29 cellular contexts compared by ENCODE assay signal in the genomic region with DNA sequence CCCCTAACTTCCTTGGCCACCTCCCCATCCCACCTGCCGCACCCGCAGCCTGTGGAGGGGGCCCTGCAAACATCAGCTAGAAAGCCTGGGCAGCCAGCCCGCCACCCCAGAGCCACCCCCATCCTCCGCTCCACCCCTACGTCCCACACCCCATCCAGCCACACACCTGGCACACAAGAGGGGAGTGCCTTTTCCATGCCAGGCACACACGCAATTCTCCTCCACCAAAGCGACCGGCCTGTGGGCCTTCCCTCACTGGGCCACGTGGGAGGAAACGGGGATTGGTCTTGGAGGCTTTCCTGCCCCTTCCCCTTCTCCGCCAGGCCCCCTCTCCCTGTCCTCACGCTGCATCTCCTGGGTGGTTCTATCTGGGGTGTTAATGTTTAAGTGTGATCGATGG.
"Had no signal": no experiment of that assay in that cellular context is flagged by ENCODE, and none has a peak within 500 bp of the region (broad histone marks: within the 10 kb centered on the region; RNA-seq: fewer than 3 reads in every experiment).

No MANE protein-coding gene starts in this region.

- H3K9me3 Mint-ChIP-seq: activated CD4-positive, alpha-beta memory T cell treated with anti-CD3 and anti-CD28 coated beads for 36 hours; activated CD4-positive, alpha-beta T cell treated with anti-CD3 and anti-CD28 coated beads, Interleukin-2, amount 10 ng/mL, durations not matched to agents 24 days and 14 days; activated naive CD4-positive, alpha-beta T cell treated with anti-CD3 and anti-CD28 coated beads, Interleukin-2, amount 10 ng/mL, durations not matched to agents 7 days and 5 days; activated naive CD4-positive, alpha-beta T cell treated with anti-CD3 and anti-CD28 coated beads, Interleukin-2, amount 50 U/mL, for 72 hours; activated naive CD8-positive, alpha-beta T cell treated with anti-CD3 and anti-CD28 coated beads, Interleukin-2, amount 10 ng/mL, durations not matched to agents 7 days and 5 days; activated T-cell treated with anti-CD3 and anti-CD28 coated beads, Interleukin-2, amount 50 U/mL, for 72 hours; effector memory CD8-positive, alpha-beta T cell; T-helper 2 cell treated with Interferon-gamma antibody and Interleukin-4, amounts not matched to agents 5 μg/mL and 100 μg/mL, for 36 hours had no signal

- H3K4me3 Mint-ChIP-seq: activated B cell treated with CpG ODN at 0.5 μM for 24 hours; activated CD4-positive, alpha-beta memory T cell treated with anti-CD3 and anti-CD28 coated beads for 36 hours; activated CD4-positive, alpha-beta T cell treated with anti-CD3 and anti-CD28 coated beads for 36 hours; activated CD4-positive, alpha-beta T cell treated with anti-CD3 and anti-CD28 coated beads, Interleukin-2, amount 10 ng/mL, durations not matched to agents 24 days and 14 days; activated CD8-positive, alpha-beta memory T cell treated with anti-CD3 and anti-CD28 coated beads, Interleukin-2, amount 10 ng/mL, durations not matched to agents 7 days and 5 days; activated CD8-positive, alpha-beta T cell treated with anti-CD3 and anti-CD28 coated beads, Interleukin-2, amount 10 ng/mL, durations not matched to agents 7 days and 5 days; activated naive CD4-positive, alpha-beta T cell treated with anti-CD3 and anti-CD28 coated beads, Interleukin-2, amount 10 ng/mL, durations not matched to agents 7 days and 5 days; activated naive CD8-positive, alpha-beta T cell treated with anti-CD3 and anti-CD28 coated beads, Interleukin-2, amount 10 ng/mL, durations not matched to agents 7 days and 5 days; activated T-cell treated with anti-CD3 and anti-CD28 coated beads, Interleukin-2, amount 50 U/mL, for 72 hours; effector memory CD8-positive, alpha-beta T cell; T-helper 17 cell; T-helper 2 cell treated with Interferon-gamma antibody and Interleukin-4, amounts not matched to agents 5 μg/mL and 100 μg/mL, for 36 hours had no signal

- H3K36me3 Mint-ChIP-seq: activated CD4-positive, alpha-beta memory T cell treated with anti-CD3 and anti-CD28 coated beads for 36 hours; activated CD8-positive, alpha-beta memory T cell treated with anti-CD3 and anti-CD28 coated beads, Interleukin-2, amount 10 ng/mL, durations not matched to agents 7 days and 5 days; activated naive CD4-positive, alpha-beta T cell treated with anti-CD3 and anti-CD28 coated beads, Interleukin-2, amount 10 ng/mL, durations not matched to agents 7 days and 5 days; activated naive CD4-positive, alpha-beta T cell treated with anti-CD3 and anti-CD28 coated beads, Interleukin-2, amount 50 U/mL, for 72 hours; activated naive CD8-positive, alpha-beta T cell treated with anti-CD3 and anti-CD28 coated beads, Interleukin-2, amount 10 ng/mL, durations not matched to agents 7 days and 5 days had no signal

- H3K27ac ChIP-seq: brain microvascular endothelial cell, epithelial cell of prostate, esophagus squamous epithelium, gastroesophageal sphincter, WERI-Rb-1 had no signal

- H3K27ac Mint-ChIP-seq: activated B cell treated with CpG ODN at 0.5 μM for 24 hours; activated CD4-positive, alpha-beta memory T cell treated with anti-CD3 and anti-CD28 coated beads for 36 hours; activated CD4-positive, alpha-beta T cell treated with anti-CD3 and anti-CD28 coated beads, Interleukin-2, amount 10 ng/mL, durations not matched to agents 24 days and 14 days; activated CD8-positive, alpha-beta memory T cell treated with anti-CD3 and anti-CD28 coated beads, Interleukin-2, amount 10 ng/mL, durations not matched to agents 7 days and 5 days; activated CD8-positive, alpha-beta T cell treated with anti-CD3 and anti-CD28 coated beads, Interleukin-2, amount 10 ng/mL, durations not matched to agents 7 days and 5 days; activated naive CD4-positive, alpha-beta T cell treated with anti-CD3 and anti-CD28 coated beads, Interleukin-2, amount 10 ng/mL, durations not matched to agents 7 days and 5 days; activated naive CD4-positive, alpha-beta T cell treated with anti-CD3 and anti-CD28 coated beads, Interleukin-2, amount 50 U/mL, for 72 hours; activated naive CD8-positive, alpha-beta T cell treated with anti-CD3 and anti-CD28 coated beads, Interleukin-2, amount 10 ng/mL, durations not matched to agents 7 days and 5 days; activated T-cell treated with anti-CD3 and anti-CD28 coated beads, Interleukin-2, amount 50 U/mL, for 72 hours; effector memory CD8-positive, alpha-beta T cell; T-helper 17 cell; T-helper 2 cell treated with Interferon-gamma antibody and Interleukin-4, amounts not matched to agents 5 μg/mL and 100 μg/mL, for 36 hours had no signal

- H3K36me3 ChIP-seq: brain microvascular endothelial cell, esophagus squamous epithelium, gastroesophageal sphincter, WERI-Rb-1 had no signal

- H3K9me3 ChIP-seq: esophagus squamous epithelium, gastroesophageal sphincter had no signal

- H3K4me1 ChIP-seq: esophagus squamous epithelium had no signal

- H3K4me1 Mint-ChIP-seq: activated CD4-positive, alpha-beta T cell treated with anti-CD3 and anti-CD28 coated beads for 36 hours; activated CD4-positive, alpha-beta T cell treated with anti-CD3 and anti-CD28 coated beads, Interleukin-2, amount 10 ng/mL, durations not matched to agents 24 days and 14 days; activated CD8-positive, alpha-beta memory T cell treated with anti-CD3 and anti-CD28 coated beads, Interleukin-2, amount 10 ng/mL, durations not matched to agents 7 days and 5 days; activated naive CD4-positive, alpha-beta T cell treated with anti-CD3 and anti-CD28 coated beads, Interleukin-2, amount 10 ng/mL, durations not matched to agents 7 days and 5 days had no signal

- DNase-seq: activated B cell treated with CpG ODN at 0.5 μM for 24 hours; activated CD4-positive, alpha-beta memory T cell treated with anti-CD3 and anti-CD28 coated beads for 36 hours; activated CD4-positive, alpha-beta T cell treated with anti-CD3 and anti-CD28 coated beads for 36 hours; activated CD4-positive, alpha-beta T cell treated with anti-CD3 and anti-CD28 coated beads, Interleukin-2, amount 10 ng/mL, durations not matched to agents 24 days and 14 days; activated CD4-positive, CD25-positive, alpha-beta regulatory T cell treated with anti-CD3 and anti-CD28 coated beads, Interleukin-2, amount 50 U/mL, for 72 hours; activated CD8-positive, alpha-beta memory T cell treated with anti-CD3 and anti-CD28 coated beads, Interleukin-2, amount 10 ng/mL, durations not matched to agents 7 days and 5 days; activated CD8-positive, alpha-beta memory T cell treated with anti-CD3 and anti-CD28 coated beads, Interleukin-2, amount 50 U/mL, for 4 hours; activated CD8-positive, alpha-beta T cell treated with anti-CD3 and anti-CD28 coated beads, Interleukin-2, amount 10 ng/mL, durations not matched to agents 7 days and 5 days; activated gamma-delta T cell; activated naive CD4-positive, alpha-beta T cell; activated naive CD4-positive, alpha-beta T cell treated with anti-CD3 and anti-CD28 coated beads, Interleukin-2, amount 10 ng/mL, durations not matched to agents 7 days and 5 days; activated naive CD8-positive, alpha-beta T cell treated with anti-CD3 and anti-CD28 coated beads, Interleukin-2, amount 10 ng/mL, durations not matched to agents 7 days and 5 days; activated T-cell treated with anti-CD3 and anti-CD28 coated beads, Interleukin-2, amount 50 U/mL, for 1 hour; activated T-cell treated with anti-CD3 and anti-CD28 coated beads, Interleukin-2, amount 50 U/mL, for 72 hours; brain microvascular endothelial cell; cortex of kidney; dermis blood vessel endothelial cell; effector CD4-positive, alpha-beta T cell; effector memory CD8-positive, alpha-beta T cell; esophagus squamous epithelium; foreskin melanocyte; T-helper 1 cell; T-helper 17 cell; T1000; WERI-Rb-1 had no signal

- ATAC-seq: activated CD4-positive, alpha-beta T cell treated with anti-CD3 and anti-CD28 coated beads for 36 hours; activated CD8-positive, alpha-beta memory T cell treated with anti-CD3 and anti-CD28 coated beads, Interleukin-2, amount 10 ng/mL, durations not matched to agents 7 days and 5 days; activated CD8-positive, alpha-beta T cell treated with anti-CD3 and anti-CD28 coated beads, Interleukin-2, amount 10 ng/mL, durations not matched to agents 7 days and 5 days; activated naive CD4-positive, alpha-beta T cell treated with anti-CD3 and anti-CD28 coated beads, Interleukin-2, amount 50 U/mL, for 72 hours; activated T-cell treated with anti-CD3 and anti-CD28 coated beads, Interleukin-2, amount 50 U/mL, for 72 hours; effector memory CD8-positive, alpha-beta T cell; T-helper 17 cell had no signal

- H3K4me3 ChIP-seq: gastroesophageal sphincter had no signal
